Comparison of ENCODE assay signal across 15 cellular contexts in the genomic region with DNA sequence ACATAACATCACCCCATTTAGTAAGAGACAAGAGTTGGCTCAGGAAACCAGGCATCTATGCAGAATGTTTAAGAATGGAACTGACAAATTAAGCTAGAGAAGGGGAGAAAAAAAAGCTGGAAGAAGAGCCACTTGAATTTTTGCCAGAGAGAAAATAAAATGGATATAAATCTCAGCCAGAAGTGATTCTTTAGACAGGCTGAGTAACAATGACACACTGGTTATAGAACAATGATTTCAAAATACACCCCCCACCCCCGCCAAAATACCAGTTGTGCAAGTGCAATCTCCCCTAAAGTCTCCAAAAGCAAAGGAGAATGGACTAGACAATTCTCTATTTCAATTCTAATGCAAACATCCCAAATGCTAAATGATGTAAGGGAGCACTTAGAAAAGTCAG. TPM values are rescaled to one million over a fixed set of nuclear protein-coding genes. Genes with fewer than 3 reads are reported as not detected.
DNase-seq lines count a peak whose midpoint lies in the region; ATAC-seq, FAIRE-seq and TF ChIP-seq lines count a peak whose summit lies in the region.
"Had no signal": no experiment of that assay in that cellular context is flagged by ENCODE, and none has a peak within 500 bp of the region (broad histone marks: within the 10 kb centered on the region; RNA-seq: fewer than 3 reads in every experiment).

No MANE protein-coding gene starts in this region.

- CTCF ChIA-PET in activated naive CD4-positive, alpha-beta T cell treated with anti-CD3 and anti-CD28 coated beads, Interleukin-2, amount 10 ng/mL, durations not matched to agents 7 days and 5 days (lab: Charles Lee), result interaction anchor here (0.6 to 5.8 kb wide), 4 partner anchors 22 to 288 kb away, joined by 3 to 59 read pairs (median 4); partner anchors contain the start of genes LSM12 and PPY
- CTCF ChIA-PET in activated naive CD4-positive, alpha-beta T cell treated with anti-CD3 and anti-CD28 coated beads for 36 hours (lab: Charles Lee), result interaction anchor here (0.6 to 4.8 kb wide), 8 partner anchors 61 to 171 kb away, joined by 3 to 26 read pairs (median 4); no protein-coding TSS in a partner anchor

- WGBS in hepatocyte (ENCODE audit: low lambda C conversion rate, missing lambda C conversion rate), result 75% methylated on average over 1 of the region's 1 CpG

- no peaks in the 10 kb centered on the region for H3K27me3 ChIP-seq in astrocyte (ENCODE audit: insufficient read depth, low read length)
- H3K27me3 ChIP-seq in hepatocyte, result no peaks in the 10 kb centered on the region
- H3K27me3 ChIP-seq: body of pancreas had no signal

- H2AFZ ChIP-seq in astrocyte (ENCODE audit: low read depth, low read length) (no peak overlapping the region), hepatocyte (no peak overlapping the region)

- no peak overlapping the region for H3K4me3 Mint-ChIP-seq in activated naive CD4-positive, alpha-beta T cell treated with anti-CD3 and anti-CD28 coated beads, Interleukin-2, amount 10 ng/mL, durations not matched to agents 7 days and 5 days
- no peak overlapping the region for H3K4me3 Mint-ChIP-seq in activated naive CD4-positive, alpha-beta T cell treated with anti-CD3 and anti-CD28 coated beads for 36 hours
- H3K4me3 Mint-ChIP-seq in astrocyte (ENCODE audit: unreplicated experiment), result peak overlapping the region; percentile 41
- no peak overlapping the region for H3K4me3 Mint-ChIP-seq in effector memory CD8-positive, alpha-beta T cell
- H3K4me3 Mint-ChIP-seq: activated CD8-positive, alpha-beta memory T cell treated with anti-CD3 and anti-CD28 coated beads, Interleukin-2, amount 10 ng/mL, durations not matched to agents 7 days and 5 days had no signal

- H3K79me2 ChIP-seq in astrocyte (ENCODE audit: insufficient read depth, low read length) (peaks cover 79% of the 10 kb centered on the region), hepatocyte (peaks cover 76% of the 10 kb centered on the region)

- H3K4me1 Mint-ChIP-seq in activated naive CD4-positive, alpha-beta T cell treated with anti-CD3 and anti-CD28 coated beads, Interleukin-2, amount 10 ng/mL, durations not matched to agents 7 days and 5 days, result peaks cover 21% of the 10 kb centered on the region
- peaks cover 11% of the 10 kb centered on the region for H3K4me1 Mint-ChIP-seq in activated naive CD4-positive, alpha-beta T cell treated with anti-CD3 and anti-CD28 coated beads for 36 hours (ENCODE audit: low read depth)
- peaks cover 37% of the 10 kb centered on the region for H3K4me1 Mint-ChIP-seq in astrocyte (ENCODE audit: low read depth, unreplicated experiment)
- peaks cover 6 to 8% of the 10 kb centered on the region in 2 donors for H3K4me1 Mint-ChIP-seq in effector memory CD8-positive, alpha-beta T cell (ENCODE audit: low read depth in 2 of 2)

- peaks cover 80% of the 10 kb centered on the region for H4K20me1 ChIP-seq in astrocyte (ENCODE audit: insufficient read depth, low read length)
- H4K20me1 ChIP-seq in hepatocyte (ENCODE audit: insufficient read depth, poor library complexity, severe bottlenecking), result peaks cover 51% of the 10 kb centered on the region

- no peak overlapping the region for H3K9ac ChIP-seq in astrocyte (ENCODE audit: low read length)

- H3K4me3 ChIP-seq in astrocyte (ENCODE audit: insufficient read depth, low read depth, low read length) (no peak overlapping the region), hepatocyte (no peak overlapping the region)
- H3K4me3 ChIP-seq: body of pancreas had no signal

- H3K9me3 ChIP-seq in astrocyte (ENCODE audit: insufficient read depth, low read depth, low read length) (no peaks in the 10 kb centered on the region), hepatocyte (ENCODE audit: low read depth) (no peaks in the 10 kb centered on the region)
- H3K9me3 ChIP-seq: body of pancreas had no signal

- H3K36me3 ChIP-seq in astrocyte (ENCODE audit: insufficient read depth, low read length) (peaks cover 20% of the 10 kb centered on the region), hepatocyte (replicated peaks; ENCODE audit: insufficient read depth, low read depth) (no peaks in the 10 kb centered on the region)

- no peak for ATAC-seq in effector memory CD8-positive, alpha-beta T cell (replicated peaks)
- ATAC-seq: activated CD8-positive, alpha-beta memory T cell treated with anti-CD3 and anti-CD28 coated beads, Interleukin-2, amount 10 ng/mL, durations not matched to agents 7 days and 5 days; body of pancreas had no signal

- H3K27ac Mint-ChIP-seq in activated naive CD4-positive, alpha-beta T cell treated with anti-CD3 and anti-CD28 coated beads, Interleukin-2, amount 10 ng/mL, durations not matched to agents 7 days and 5 days, result peak overlapping the region; percentile 33
- H3K27ac Mint-ChIP-seq in activated naive CD4-positive, alpha-beta T cell treated with anti-CD3 and anti-CD28 coated beads for 36 hours, result no peak overlapping the region
- H3K27ac Mint-ChIP-seq in astrocyte (ENCODE audit: unreplicated experiment), result no peak overlapping the region
- no peak overlapping the region for H3K27ac Mint-ChIP-seq in effector memory CD8-positive, alpha-beta T cell
- H3K27ac Mint-ChIP-seq: activated CD8-positive, alpha-beta memory T cell treated with anti-CD3 and anti-CD28 coated beads, Interleukin-2, amount 10 ng/mL, durations not matched to agents 7 days and 5 days had no signal

- no peak for FAIRE-seq in astrocyte (lab: Jason Lieb, UNC)
- FAIRE-seq: kidney had no signal

- H3K27ac ChIP-seq in astrocyte (ENCODE audit: low read depth, low read length) (no peak overlapping the region), hepatocyte (peak overlapping the region; percentile 10)

- H3K27me3 Mint-ChIP-seq in activated naive CD4-positive, alpha-beta T cell treated with anti-CD3 and anti-CD28 coated beads, Interleukin-2, amount 10 ng/mL, durations not matched to agents 7 days and 5 days, result no peaks in the 10 kb centered on the region
- H3K27me3 Mint-ChIP-seq in activated naive CD4-positive, alpha-beta T cell treated with anti-CD3 and anti-CD28 coated beads for 36 hours (ENCODE audit: low read depth), result no peaks in the 10 kb centered on the region
- no peaks in the 10 kb centered on the region for H3K27me3 Mint-ChIP-seq in astrocyte (ENCODE audit: low read depth, unreplicated experiment)
- H3K27me3 Mint-ChIP-seq in effector memory CD8-positive, alpha-beta T cell, result no peaks in the 10 kb centered on the region
- H3K27me3 Mint-ChIP-seq: activated CD8-positive, alpha-beta memory T cell treated with anti-CD3 and anti-CD28 coated beads, Interleukin-2, amount 10 ng/mL, durations not matched to agents 7 days and 5 days had no signal

- DNase-seq in activated naive CD4-positive, alpha-beta T cell treated with anti-CD3 and anti-CD28 coated beads, Interleukin-2, amount 10 ng/mL, durations not matched to agents 7 days and 5 days, result no peak
- no peak for DNase-seq in activated naive CD4-positive, alpha-beta T cell treated with anti-CD3 and anti-CD28 coated beads for 36 hours
- DNase-seq in astrocyte (ENCODE audit: low read depth), result peak; percentile 29
- DNase-seq in hepatocyte (ENCODE audit: low spot score), result no peak
- DNase-seq in superior temporal gyrus (ENCODE audit: extremely low spot score), result peak; percentile 42
- DNase-seq in HK-2 (ENCODE audit: unreplicated experiment), result no peak
- DNase-seq in NCI-H1092 treated with DMSO at 0.1 percent for 48 hours (lab: John Stamatoyannopoulos, UW), result no peak
- DNase-seq in effector memory CD8-positive, alpha-beta T cell, result no peak
- DNase-seq: activated CD8-positive, alpha-beta memory T cell treated with anti-CD3 and anti-CD28 coated beads, Interleukin-2, amount 10 ng/mL, durations not matched to agents 7 days and 5 days; body of pancreas; DMS79 treated with DMSO at 0.1 percent for 48 hours; kidney; NCI-H146; nucleus accumbens; stimulated activated CD4-positive, alpha-beta T cell treated with anti-CD3 and anti-CD28 coated beads, Interleukin-2, amount 100 ng/mL, for 48 hours had no signal

- H3K4me1 ChIP-seq in astrocyte (ENCODE audit: insufficient read depth, low read length), result peaks cover 5% of the 10 kb centered on the region
- no peaks in the 10 kb centered on the region for H3K4me1 ChIP-seq in hepatocyte (ENCODE audit: insufficient read depth)

- H3K9me2 ChIP-seq in hepatocyte (replicated peaks; ENCODE audit: insufficient read depth), result no peaks in the 10 kb centered on the region

- peaks cover 27% of the 10 kb centered on the region for H3K36me3 Mint-ChIP-seq in activated naive CD4-positive, alpha-beta T cell treated with anti-CD3 and anti-CD28 coated beads, Interleukin-2, amount 10 ng/mL, durations not matched to agents 7 days and 5 days
- peaks cover 26% of the 10 kb centered on the region for H3K36me3 Mint-ChIP-seq in activated naive CD4-positive, alpha-beta T cell treated with anti-CD3 and anti-CD28 coated beads for 36 hours (ENCODE audit: low read depth)
- H3K36me3 Mint-ChIP-seq in astrocyte (ENCODE audit: low read depth, unreplicated experiment), result peaks cover 2% of the 10 kb centered on the region
- H3K36me3 Mint-ChIP-seq in effector memory CD8-positive, alpha-beta T cell (ENCODE audit: insufficient read depth), result peaks cover 42% of the 10 kb centered on the region

- TF ChIP-seq CTCF in astrocyte (IDR thresholded peaks at IDR 0.05; ENCODE audit: insufficient read depth, low read depth, low read length), result no peak
- TF ChIP-seq CTCF in hepatocyte (IDR thresholded peaks at IDR 0.05; ENCODE audit: poor library complexity), result no peak

- H3K4me2 ChIP-seq in astrocyte (ENCODE audit: low read length) (no peak overlapping the region), hepatocyte (no peak overlapping the region)

- no peaks in the 10 kb centered on the region for H3K9me3 Mint-ChIP-seq in activated naive CD4-positive, alpha-beta T cell treated with anti-CD3 and anti-CD28 coated beads, Interleukin-2, amount 10 ng/mL, durations not matched to agents 7 days and 5 days
- H3K9me3 Mint-ChIP-seq in activated naive CD4-positive, alpha-beta T cell treated with anti-CD3 and anti-CD28 coated beads for 36 hours, result no peaks in the 10 kb centered on the region
- no peaks in the 10 kb centered on the region for H3K9me3 Mint-ChIP-seq in astrocyte (ENCODE audit: unreplicated experiment)
- H3K9me3 Mint-ChIP-seq in effector memory CD8-positive, alpha-beta T cell, result no peaks in the 10 kb centered on the region

- intact Hi-C loops in activated naive CD4-positive, alpha-beta T cell treated with anti-CD3 and anti-CD28 coated beads for 36 hours (cut with micrococcal nuclease), result loop anchor here (5.0 kb wide), 1 partner anchor 37 kb away; no protein-coding TSS in a partner anchor

RNA-seq across cellular contexts. Expression of gene LSM12, which starts 22.4 kb away (rescaled TPM):
- total RNA-seq in activated naive CD4-positive, alpha-beta T cell treated with anti-CD3 and anti-CD28 coated beads for 36 hours, result 10 to 100 TPM; 79.8 to 83.9 TPM
- 77.0 and 90.5 TPM in 2 replicates for total RNA-seq in astrocyte
- 40.4 and 44.7 TPM in 2 replicates for total RNA-seq in hepatocyte
- polyA plus RNA-seq in hepatocyte, result 44.5 and 45.8 TPM in 2 replicates

RNA-seq across cellular contexts. Expression of gene G6PC3, which starts 26.4 kb away (rescaled TPM):
- total RNA-seq in activated naive CD4-positive, alpha-beta T cell treated with anti-CD3 and anti-CD28 coated beads for 36 hours, result 10 to 100 TPM; 15.9 to 19.4 TPM
- total RNA-seq in astrocyte (94.5 and 98.5 TPM in 2 replicates), hepatocyte (36.1 and 38.8 TPM in 2 replicates)
- 132 and 140 TPM in 2 replicates for polyA plus RNA-seq in hepatocyte

RNA-seq across cellular contexts. Expression of gene TMEM101, which starts 29.3 kb away (rescaled TPM):
- 10 to 100 TPM; 25.6 to 26.7 TPM for total RNA-seq in activated naive CD4-positive, alpha-beta T cell treated with anti-CD3 and anti-CD28 coated beads for 36 hours
- total RNA-seq in astrocyte (17.1 and 21.8 TPM in 2 replicates), hepatocyte (41.0 and 43.3 TPM in 2 replicates)
- 27.8 and 33.4 TPM in 2 replicates for polyA plus RNA-seq in hepatocyte

RNA-seq across cellular contexts. Expression of gene NAGS, which starts 39.7 kb away (rescaled TPM):
- total RNA-seq in activated naive CD4-positive, alpha-beta T cell treated with anti-CD3 and anti-CD28 coated beads for 36 hours, result under 1 TPM; 0.17 to 0.31 TPM
- total RNA-seq in astrocyte (0.91 and 1.0 TPM in 2 replicates), hepatocyte (11.2 and 14.0 TPM in 2 replicates)
- polyA plus RNA-seq in hepatocyte, result 8.0 and 14.4 TPM in 2 replicates

Comparison
In these comparisons a context has a peak if more than half of its experiments do, and no peak if none do; other contexts are left out.
1. DNase-seq: peak in astrocyte (single experiment) and superior temporal gyrus (single experiment); none in activated naive CD4-positive, alpha-beta T cell treated with anti-CD3 and anti-CD28 coated beads, Interleukin-2, amount 10 ng/mL, durations not matched to agents 7 days and 5 days (single experiment), activated naive CD4-positive, alpha-beta T cell treated with anti-CD3 and anti-CD28 coated beads for 36 hours (single experiment), hepatocyte (single experiment), HK-2 (single experiment), NCI-H1092 treated with DMSO at 0.1 percent for 48 hours (single experiment) and effector memory CD8-positive, alpha-beta T cell (0 of 3).